Comparison of ENCODE assay signal across 1 cellular context in the genomic region with DNA sequence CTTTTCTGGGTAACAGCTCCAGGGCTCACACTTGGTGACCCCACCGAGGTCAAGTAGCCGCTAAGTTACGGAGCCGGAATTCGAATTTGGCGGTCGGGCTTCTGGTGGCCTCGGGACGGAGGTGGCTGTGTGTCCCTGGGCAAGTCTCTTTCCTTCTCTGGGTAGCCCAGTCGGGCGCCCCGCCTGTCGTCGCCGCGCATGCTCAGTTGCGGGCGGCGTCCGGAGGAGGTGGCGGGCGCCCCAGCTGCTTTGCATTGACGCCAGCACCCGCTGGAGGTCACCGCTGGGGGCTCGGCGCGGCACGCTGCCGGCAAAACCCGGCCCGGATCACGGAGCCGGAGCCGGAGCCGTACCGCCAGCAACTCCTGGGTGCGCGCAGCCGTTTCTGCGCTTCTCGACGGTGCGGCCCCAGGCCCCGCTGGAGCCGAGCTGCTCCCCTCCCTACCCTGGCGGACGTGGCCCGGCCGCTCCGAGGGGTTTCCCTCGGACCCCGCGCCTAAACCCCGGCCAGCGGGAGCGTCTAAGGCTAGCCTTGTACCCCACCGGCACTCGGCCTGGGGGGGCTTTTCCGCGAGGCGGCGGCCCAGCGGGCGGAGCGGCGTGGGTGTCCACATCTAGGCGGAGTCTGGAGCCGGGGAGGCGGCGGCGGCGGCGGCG.
TF ChIP-seq lines count a peak whose summit lies in the region.

No MANE protein-coding gene starts in this region.

TF ChIP-seq in GM12878, 131 proteins besides CTCF, POLR2A, EP300 and RAD21 (continued from another document and continues in another):
- TF ChIP-seq, protein P1, sequence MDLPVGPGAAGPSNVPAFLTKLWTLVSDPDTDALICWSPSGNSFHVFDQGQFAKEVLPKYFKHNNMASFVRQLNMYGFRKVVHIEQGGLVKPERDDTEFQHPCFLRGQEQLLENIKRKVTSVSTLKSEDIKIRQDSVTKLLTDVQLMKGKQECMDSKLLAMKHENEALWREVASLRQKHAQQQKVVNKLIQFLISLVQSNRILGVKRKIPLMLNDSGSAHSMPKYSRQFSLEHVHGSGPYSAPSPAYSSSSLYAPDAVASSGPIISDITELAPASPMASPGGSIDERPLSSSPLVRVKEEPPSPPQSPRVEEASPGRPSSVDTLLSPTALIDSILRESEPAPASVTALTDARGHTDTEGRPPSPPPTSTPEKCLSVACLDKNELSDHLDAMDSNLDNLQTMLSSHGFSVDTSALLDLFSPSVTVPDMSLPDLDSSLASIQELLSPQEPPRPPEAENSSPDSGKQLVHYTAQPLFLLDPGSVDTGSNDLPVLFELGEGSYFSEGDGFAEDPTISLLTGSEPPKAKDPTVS (IDR thresholded peaks at IDR 0.05; ENCODE audit: low read depth, low read length) = no peak
- peak; percentile 61; the same call in 1 of the 2 replicates for TF ChIP-seq RB1 (IDR thresholded peaks at IDR 0.05; ENCODE audit: borderline replicate concordance)
- peak; percentile 100 for TF ChIP-seq SMARCA5 (IDR thresholded peaks at IDR 0.05)
- TF ChIP-seq, protein P2, sequence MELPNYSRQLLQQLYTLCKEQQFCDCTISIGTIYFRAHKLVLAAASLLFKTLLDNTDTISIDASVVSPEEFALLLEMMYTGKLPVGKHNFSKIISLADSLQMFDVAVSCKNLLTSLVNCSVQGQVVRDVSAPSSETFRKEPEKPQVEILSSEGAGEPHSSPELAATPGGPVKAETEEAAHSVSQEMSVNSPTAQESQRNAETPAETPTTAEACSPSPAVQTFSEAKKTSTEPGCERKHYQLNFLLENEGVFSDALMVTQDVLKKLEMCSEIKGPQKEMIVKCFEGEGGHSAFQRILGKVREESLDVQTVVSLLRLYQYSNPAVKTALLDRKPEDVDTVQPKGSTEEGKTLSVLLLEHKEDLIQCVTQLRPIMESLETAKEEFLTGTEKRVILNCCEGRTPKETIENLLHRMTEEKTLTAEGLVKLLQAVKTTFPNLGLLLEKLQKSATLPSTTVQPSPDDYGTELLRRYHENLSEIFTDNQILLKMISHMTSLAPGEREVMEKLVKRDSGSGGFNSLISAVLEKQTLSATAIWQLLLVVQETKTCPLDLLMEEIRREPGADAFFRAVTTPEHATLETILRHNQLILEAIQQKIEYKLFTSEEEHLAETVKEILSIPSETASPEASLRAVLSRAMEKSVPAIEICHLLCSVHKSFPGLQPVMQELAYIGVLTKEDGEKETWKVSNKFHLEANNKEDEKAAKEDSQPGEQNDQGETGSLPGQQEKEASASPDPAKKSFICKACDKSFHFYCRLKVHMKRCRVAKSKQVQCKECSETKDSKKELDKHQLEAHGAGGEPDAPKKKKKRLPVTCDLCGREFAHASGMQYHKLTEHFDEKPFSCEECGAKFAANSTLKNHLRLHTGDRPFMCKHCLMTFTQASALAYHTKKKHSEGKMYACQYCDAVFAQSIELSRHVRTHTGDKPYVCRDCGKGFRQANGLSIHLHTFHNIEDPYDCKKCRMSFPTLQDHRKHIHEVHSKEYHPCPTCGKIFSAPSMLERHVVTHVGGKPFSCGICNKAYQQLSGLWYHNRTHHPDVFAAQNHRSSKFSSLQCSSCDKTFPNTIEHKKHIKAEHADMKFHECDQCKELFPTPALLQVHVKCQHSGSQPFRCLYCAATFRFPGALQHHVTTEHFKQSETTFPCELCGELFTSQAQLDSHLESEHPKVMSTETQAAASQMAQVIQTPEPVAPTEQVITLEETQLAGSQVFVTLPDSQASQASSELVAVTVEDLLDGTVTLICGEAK (IDR thresholded peaks at IDR 0.05; ENCODE audit: borderline replicate concordance) = 0 out of 2 replicates have a peak, but pooled peaks have one; percentile 15
- no peak for TF ChIP-seq HDGF (IDR thresholded peaks at IDR 0.05)
- peak; percentile 64 to 84; a peak in 3 of 4 replicates for TF ChIP-seq BHLHE40 (IDR thresholded peaks at IDR 0.05; ENCODE audit: borderline replicate concordance in 1 of 2, low read depth in 2 of 2, low read length in 1 of 2)
- peak; percentile 69 for TF ChIP-seq TCF12 (IDR thresholded peaks at IDR 0.05; ENCODE audit: low read depth, low read length)
- TF ChIP-seq, protein P3, sequence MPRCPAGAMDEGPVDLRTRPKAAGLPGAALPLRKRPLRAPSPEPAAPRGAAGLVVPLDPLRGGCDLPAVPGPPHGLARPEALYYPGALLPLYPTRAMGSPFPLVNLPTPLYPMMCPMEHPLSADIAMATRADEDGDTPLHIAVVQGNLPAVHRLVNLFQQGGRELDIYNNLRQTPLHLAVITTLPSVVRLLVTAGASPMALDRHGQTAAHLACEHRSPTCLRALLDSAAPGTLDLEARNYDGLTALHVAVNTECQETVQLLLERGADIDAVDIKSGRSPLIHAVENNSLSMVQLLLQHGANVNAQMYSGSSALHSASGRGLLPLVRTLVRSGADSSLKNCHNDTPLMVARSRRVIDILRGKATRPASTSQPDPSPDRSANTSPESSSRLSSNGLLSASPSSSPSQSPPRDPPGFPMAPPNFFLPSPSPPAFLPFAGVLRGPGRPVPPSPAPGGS (IDR thresholded peaks at IDR 0.05; ENCODE audit: borderline replicate concordance, insufficient read depth, low read depth, low read length, poor library complexity, severe bottlenecking) = peak; percentile 50
- TF ChIP-seq, protein P4, sequence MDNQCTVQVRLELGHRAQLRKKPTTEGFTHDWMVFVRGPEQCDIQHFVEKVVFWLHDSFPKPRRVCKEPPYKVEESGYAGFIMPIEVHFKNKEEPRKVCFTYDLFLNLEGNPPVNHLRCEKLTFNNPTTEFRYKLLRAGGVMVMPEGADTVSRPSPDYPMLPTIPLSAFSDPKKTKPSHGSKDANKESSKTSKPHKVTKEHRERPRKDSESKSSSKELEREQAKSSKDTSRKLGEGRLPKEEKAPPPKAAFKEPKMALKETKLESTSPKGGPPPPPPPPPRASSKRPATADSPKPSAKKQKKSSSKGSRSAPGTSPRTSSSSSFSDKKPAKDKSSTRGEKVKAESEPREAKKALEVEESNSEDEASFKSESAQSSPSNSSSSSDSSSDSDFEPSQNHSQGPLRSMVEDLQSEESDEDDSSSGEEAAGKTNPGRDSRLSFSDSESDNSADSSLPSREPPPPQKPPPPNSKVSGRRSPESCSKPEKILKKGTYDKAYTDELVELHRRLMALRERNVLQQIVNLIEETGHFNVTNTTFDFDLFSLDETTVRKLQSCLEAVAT (IDR thresholded peaks at IDR 0.05) = peak; percentile 17; the same call in 1 of the 2 replicates
- peak; percentile 87 for TF ChIP-seq CREM (IDR thresholded peaks at IDR 0.05; ENCODE audit: low read depth)
- peak; percentile 44 for TF ChIP-seq MXI1 (IDR thresholded peaks at IDR 0.05; ENCODE audit: low read depth, low read length)
- TF ChIP-seq CHD2 (IDR thresholded peaks at IDR 0.05; ENCODE audit: borderline replicate concordance, low read depth, low read length) = peak; percentile 74
- peak; percentile 80; the same call in 1 of the 2 replicates for TF ChIP-seq ZNF217 (IDR thresholded peaks at IDR 0.05)
- TF ChIP-seq, protein P5, sequence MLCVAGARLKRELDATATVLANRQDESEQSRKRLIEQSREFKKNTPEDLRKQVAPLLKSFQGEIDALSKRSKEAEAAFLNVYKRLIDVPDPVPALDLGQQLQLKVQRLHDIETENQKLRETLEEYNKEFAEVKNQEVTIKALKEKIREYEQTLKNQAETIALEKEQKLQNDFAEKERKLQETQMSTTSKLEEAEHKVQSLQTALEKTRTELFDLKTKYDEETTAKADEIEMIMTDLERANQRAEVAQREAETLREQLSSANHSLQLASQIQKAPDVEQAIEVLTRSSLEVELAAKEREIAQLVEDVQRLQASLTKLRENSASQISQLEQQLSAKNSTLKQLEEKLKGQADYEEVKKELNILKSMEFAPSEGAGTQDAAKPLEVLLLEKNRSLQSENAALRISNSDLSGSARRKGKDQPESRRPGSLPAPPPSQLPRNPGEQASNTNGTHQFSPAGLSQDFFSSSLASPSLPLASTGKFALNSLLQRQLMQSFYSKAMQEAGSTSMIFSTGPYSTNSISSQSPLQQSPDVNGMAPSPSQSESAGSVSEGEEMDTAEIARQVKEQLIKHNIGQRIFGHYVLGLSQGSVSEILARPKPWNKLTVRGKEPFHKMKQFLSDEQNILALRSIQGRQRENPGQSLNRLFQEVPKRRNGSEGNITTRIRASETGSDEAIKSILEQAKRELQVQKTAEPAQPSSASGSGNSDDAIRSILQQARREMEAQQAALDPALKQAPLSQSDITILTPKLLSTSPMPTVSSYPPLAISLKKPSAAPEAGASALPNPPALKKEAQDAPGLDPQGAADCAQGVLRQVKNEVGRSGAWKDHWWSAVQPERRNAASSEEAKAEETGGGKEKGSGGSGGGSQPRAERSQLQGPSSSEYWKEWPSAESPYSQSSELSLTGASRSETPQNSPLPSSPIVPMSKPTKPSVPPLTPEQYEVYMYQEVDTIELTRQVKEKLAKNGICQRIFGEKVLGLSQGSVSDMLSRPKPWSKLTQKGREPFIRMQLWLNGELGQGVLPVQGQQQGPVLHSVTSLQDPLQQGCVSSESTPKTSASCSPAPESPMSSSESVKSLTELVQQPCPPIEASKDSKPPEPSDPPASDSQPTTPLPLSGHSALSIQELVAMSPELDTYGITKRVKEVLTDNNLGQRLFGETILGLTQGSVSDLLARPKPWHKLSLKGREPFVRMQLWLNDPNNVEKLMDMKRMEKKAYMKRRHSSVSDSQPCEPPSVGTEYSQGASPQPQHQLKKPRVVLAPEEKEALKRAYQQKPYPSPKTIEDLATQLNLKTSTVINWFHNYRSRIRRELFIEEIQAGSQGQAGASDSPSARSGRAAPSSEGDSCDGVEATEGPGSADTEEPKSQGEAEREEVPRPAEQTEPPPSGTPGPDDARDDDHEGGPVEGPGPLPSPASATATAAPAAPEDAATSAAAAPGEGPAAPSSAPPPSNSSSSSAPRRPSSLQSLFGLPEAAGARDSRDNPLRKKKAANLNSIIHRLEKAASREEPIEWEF (IDR thresholded peaks at IDR 0.05; ENCODE audit: insufficient replicate concordance, low read depth, low read length) = no peak
- TF ChIP-seq ZBED1 (IDR thresholded peaks at IDR 0.05; ENCODE audit: borderline replicate concordance) = no peak
- 0 out of 2 replicates have a peak, but pooled peaks have one; percentile 5 for TF ChIP-seq BCL11A (IDR thresholded peaks at IDR 0.05; ENCODE audit: low read depth, low read length)
- TF ChIP-seq, protein P6, sequence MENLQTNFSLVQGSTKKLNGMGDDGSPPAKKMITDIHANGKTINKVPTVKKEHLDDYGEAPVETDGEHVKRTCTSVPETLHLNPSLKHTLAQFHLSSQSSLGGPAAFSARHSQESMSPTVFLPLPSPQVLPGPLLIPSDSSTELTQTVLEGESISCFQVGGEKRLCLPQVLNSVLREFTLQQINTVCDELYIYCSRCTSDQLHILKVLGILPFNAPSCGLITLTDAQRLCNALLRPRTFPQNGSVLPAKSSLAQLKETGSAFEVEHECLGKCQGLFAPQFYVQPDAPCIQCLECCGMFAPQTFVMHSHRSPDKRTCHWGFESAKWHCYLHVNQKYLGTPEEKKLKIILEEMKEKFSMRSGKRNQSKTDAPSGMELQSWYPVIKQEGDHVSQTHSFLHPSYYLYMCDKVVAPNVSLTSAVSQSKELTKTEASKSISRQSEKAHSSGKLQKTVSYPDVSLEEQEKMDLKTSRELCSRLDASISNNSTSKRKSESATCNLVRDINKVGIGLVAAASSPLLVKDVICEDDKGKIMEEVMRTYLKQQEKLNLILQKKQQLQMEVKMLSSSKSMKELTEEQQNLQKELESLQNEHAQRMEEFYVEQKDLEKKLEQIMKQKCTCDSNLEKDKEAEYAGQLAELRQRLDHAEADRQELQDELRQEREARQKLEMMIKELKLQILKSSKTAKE (IDR thresholded peaks at IDR 0.05; ENCODE audit: low read depth, poor library complexity, severe bottlenecking) = peak; percentile 40
- TF ChIP-seq, protein P7, sequence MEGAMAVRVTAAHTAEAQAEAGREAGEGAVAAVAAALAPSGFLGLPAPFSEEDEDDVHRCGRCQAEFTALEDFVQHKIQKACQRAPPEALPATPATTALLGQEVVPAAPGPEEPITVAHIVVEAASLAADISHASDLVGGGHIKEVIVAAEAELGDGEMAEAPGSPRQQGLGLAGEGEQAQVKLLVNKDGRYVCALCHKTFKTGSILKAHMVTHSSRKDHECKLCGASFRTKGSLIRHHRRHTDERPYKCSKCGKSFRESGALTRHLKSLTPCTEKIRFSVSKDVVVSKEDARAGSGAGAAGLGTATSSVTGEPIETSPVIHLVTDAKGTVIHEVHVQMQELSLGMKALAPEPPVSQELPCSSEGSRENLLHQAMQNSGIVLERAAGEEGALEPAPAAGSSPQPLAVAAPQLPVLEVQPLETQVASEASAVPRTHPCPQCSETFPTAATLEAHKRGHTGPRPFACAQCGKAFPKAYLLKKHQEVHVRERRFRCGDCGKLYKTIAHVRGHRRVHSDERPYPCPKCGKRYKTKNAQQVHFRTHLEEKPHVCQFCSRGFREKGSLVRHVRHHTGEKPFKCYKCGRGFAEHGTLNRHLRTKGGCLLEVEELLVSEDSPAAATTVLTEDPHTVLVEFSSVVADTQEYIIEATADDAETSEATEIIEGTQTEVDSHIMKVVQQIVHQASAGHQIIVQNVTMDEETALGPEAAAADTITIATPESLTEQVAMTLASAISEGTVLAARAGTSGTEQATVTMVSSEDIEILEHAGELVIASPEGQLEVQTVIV (IDR thresholded peaks at IDR 0.05; ENCODE audit: borderline replicate concordance, partially characterized antibody) = peak; percentile 72
- TF ChIP-seq, protein P8, sequence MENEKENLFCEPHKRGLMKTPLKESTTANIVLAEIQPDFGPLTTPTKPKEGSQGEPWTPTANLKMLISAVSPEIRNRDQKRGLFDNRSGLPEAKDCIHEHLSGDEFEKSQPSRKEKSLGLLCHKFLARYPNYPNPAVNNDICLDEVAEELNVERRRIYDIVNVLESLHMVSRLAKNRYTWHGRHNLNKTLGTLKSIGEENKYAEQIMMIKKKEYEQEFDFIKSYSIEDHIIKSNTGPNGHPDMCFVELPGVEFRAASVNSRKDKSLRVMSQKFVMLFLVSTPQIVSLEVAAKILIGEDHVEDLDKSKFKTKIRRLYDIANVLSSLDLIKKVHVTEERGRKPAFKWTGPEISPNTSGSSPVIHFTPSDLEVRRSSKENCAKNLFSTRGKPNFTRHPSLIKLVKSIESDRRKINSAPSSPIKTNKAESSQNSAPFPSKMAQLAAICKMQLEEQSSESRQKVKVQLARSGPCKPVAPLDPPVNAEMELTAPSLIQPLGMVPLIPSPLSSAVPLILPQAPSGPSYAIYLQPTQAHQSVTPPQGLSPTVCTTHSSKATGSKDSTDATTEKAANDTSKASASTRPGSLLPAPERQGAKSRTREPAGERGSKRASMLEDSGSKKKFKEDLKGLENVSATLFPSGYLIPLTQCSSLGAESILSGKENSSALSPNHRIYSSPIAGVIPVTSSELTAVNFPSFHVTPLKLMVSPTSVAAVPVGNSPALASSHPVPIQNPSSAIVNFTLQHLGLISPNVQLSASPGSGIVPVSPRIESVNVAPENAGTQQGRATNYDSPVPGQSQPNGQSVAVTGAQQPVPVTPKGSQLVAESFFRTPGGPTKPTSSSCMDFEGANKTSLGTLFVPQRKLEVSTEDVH (IDR thresholded peaks at IDR 0.05; ENCODE audit: low read depth, partially characterized antibody) = no peak
- peak; percentile 71; the same call in 1 of the 2 replicates for TF ChIP-seq SIN3A (IDR thresholded peaks at IDR 0.05; ENCODE audit: low read depth, low read length)
- TF ChIP-seq RUNX3 (IDR thresholded peaks at IDR 0.05; ENCODE audit: low read length) = peak; percentile 66
- TF ChIP-seq STAT1 (conservative IDR thresholded peaks at IDR 0.05) = peak; percentile 75
- TF ChIP-seq NR2C1 (IDR thresholded peaks at IDR 0.05) = peak; percentile 91
- peak; percentile 57 for TF ChIP-seq CBFB (IDR thresholded peaks at IDR 0.05; ENCODE audit: low read depth)
- peak in 1 of 2 experiments; percentile 66; a peak in 2 of 3 replicates for TF ChIP-seq EGR1 (IDR thresholded peaks at IDR 0.05; ENCODE audit: borderline replicate concordance in 1 of 2, low read depth in 2 of 2, low read length in 2 of 2)
- no peak for TF ChIP-seq KAT2A (conservative IDR thresholded peaks at IDR 0.05; ENCODE audit: control insufficient read depth, low read depth, low read length)
